In genomic region chr5:73233053-73233460, GRCh38 we compare ENCODE assay signal across 1 cellular context.
TF ChIP-seq lines count a peak whose summit lies in the region.

No MANE protein-coding gene starts in this region.

TF ChIP-seq in SK-N-SH treated with all-trans-retinoic acid at 6 μM for 48 hours, 23 proteins besides CTCF, POLR2A, EP300 and RAD21 (continued from another document):
- TF ChIP-seq POU6F1 (CRISPR knock-in tag; IDR thresholded peaks at IDR 0.05; ENCODE audit: borderline replicate concordance, low read depth), result no peak
- no peak for TF ChIP-seq ZFP3 (CRISPR knock-in tag; IDR thresholded peaks at IDR 0.05)
- TF ChIP-seq, protein P1, sequence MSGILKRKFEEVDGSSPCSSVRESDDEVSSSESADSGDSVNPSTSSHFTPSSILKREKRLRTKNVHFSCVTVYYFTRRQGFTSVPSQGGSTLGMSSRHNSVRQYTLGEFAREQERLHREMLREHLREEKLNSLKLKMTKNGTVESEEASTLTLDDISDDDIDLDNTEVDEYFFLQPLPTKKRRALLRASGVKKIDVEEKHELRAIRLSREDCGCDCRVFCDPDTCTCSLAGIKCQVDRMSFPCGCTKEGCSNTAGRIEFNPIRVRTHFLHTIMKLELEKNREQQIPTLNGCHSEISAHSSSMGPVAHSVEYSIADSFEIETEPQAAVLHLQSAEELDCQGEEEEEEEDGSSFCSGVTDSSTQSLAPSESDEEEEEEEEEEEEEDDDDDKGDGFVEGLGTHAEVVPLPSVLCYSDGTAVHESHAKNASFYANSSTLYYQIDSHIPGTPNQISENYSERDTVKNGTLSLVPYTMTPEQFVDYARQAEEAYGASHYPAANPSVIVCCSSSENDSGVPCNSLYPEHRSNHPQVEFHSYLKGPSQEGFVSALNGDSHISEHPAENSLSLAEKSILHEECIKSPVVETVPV (CRISPR knock-in tag; IDR thresholded peaks at IDR 0.05), result no peak
- TF ChIP-seq SNAI2 (CRISPR knock-in tag; IDR thresholded peaks at IDR 0.05), result no peak
- TF ChIP-seq ARNTL (CRISPR knock-in tag; IDR thresholded peaks at IDR 0.05; ENCODE audit: borderline replicate concordance, low read depth), result no peak
- TF ChIP-seq ISL1 (CRISPR knock-in tag; IDR thresholded peaks at IDR 0.05), result no peak
